7 cellular contexts compared by ENCODE assay signal in genomic region chr13:36919206-36919832, GRCh38. TPM values are rescaled to one million over a fixed set of nuclear protein-coding genes. Genes with fewer than 3 reads are reported as not detected.
DNase-seq lines count a peak whose midpoint lies in the region; ATAC-seq, FAIRE-seq and TF ChIP-seq lines count a peak whose summit lies in the region.

No MANE protein-coding gene starts in this region.

- POLR2A ChIA-PET in endothelial cell of umbilical vein (lab: Charles Lee), result interaction anchor here (0.6 kb wide), 1 partner anchor 593 kb away, joined by 3 read pairs; no protein-coding TSS in a partner anchor

- no peaks in the 10 kb centered on the region for H3K9me1 ChIP-seq in endothelial cell of umbilical vein (replicated peaks; ENCODE audit: control insufficient read depth, extremely low read depth, insufficient read depth, low read length)

- DNase-seq in GM13976 (ENCODE audit: low spot score) (peak; percentile 18), SHP77 (lab: John Stamatoyannopoulos, UW) (peak; percentile 52 to 58), endothelial cell of umbilical vein (ENCODE audit: low read depth, low spot score) (no peak), occipital lobe (lab: John Stamatoyannopoulos, UW) (no peak)

- TF ChIP-seq POLR2A in endothelial cell of umbilical vein (IDR thresholded peaks at IDR 0.05; ENCODE audit: low read depth, low read length), result no peak

- H4K20me1 ChIP-seq in endothelial cell of umbilical vein (replicated peaks; ENCODE audit: control insufficient read depth, extremely low read depth, insufficient read depth, low read length), result no peaks in the 10 kb centered on the region

- H3K27me3 ChIP-seq in endothelial cell of umbilical vein (ENCODE audit: control insufficient read depth in 2 of 2, insufficient read depth in 2 of 2, low read length in 2 of 2) (no peaks in the 10 kb centered on the region), mucosa of rectum (ENCODE audit: control insufficient read depth in 2 of 2, insufficient read depth in 2 of 2, low read length in 2 of 2) (peaks cover 0 to 4% of the 10 kb centered on the region in 2 donors)

- H3K4me1 ChIP-seq in endothelial cell of umbilical vein (ENCODE audit: control insufficient read depth, extremely low read depth, insufficient read depth, low read length) (peaks cover 11% of the 10 kb centered on the region), mucosa of rectum (ENCODE audit: control insufficient read depth in 2 of 2, insufficient read depth in 2 of 2, low read length in 2 of 2) (peaks cover 3 to 9% of the 10 kb centered on the region in 2 donors)

- in situ Hi-C loops in GM13976 (cut with MboI; ENCODE audit: low sequenced_read_pairs, unreplicated experiment), result no loop called here

- dilution Hi-C loops in endothelial cell of umbilical vein (cut with MboI; ENCODE audit: extremely low pct_ligation_motif_present, low sequenced_read_pairs), result no loop called here

- CTCF ChIA-PET in endothelial cell of umbilical vein (lab: Charles Lee), result interaction anchor here (0.7 to 1.4 kb wide), 5 partner anchors 21 to 61 kb away, joined by 3 to 8 read pairs (median 3); no protein-coding TSS in a partner anchor

- FAIRE-seq in endothelial cell of umbilical vein (lab: Jason Lieb, UNC), result peak; percentile 93

- BruUV-seq in endothelial cell of umbilical vein (replicated peaks; lab: Mats Ljungman, UMichigan), result no TSS peak

- H3K79me2 ChIP-seq in endothelial cell of umbilical vein (ENCODE audit: control insufficient read depth, insufficient read depth, low read length), result peaks cover 11% of the 10 kb centered on the region

- H3K9me3 ChIP-seq in endothelial cell of umbilical vein (replicated peaks; ENCODE audit: control insufficient read depth, insufficient read depth, low read length) (no peaks in the 10 kb centered on the region), mucosa of rectum (ENCODE audit: control insufficient read depth in 2 of 2, low read length in 2 of 2) (no peaks in the 10 kb centered on the region)

- intact Hi-C loops in endothelial cell of umbilical vein (cut with micrococcal nuclease), result loop anchor here (2.0 kb wide), 1 partner anchor 61 kb away; no protein-coding TSS in a partner anchor

- H3K4me3 ChIP-seq in endothelial cell of umbilical vein (replicated peaks in 1 of 3; ENCODE audit: insufficient read depth in 1 of 3, low read depth in 1 of 3, low read length in 3 of 3) (peak overlapping the region; percentile 82 to 97 (median 92)), mucosa of rectum (ENCODE audit: low read length in 2 of 2) (peak overlapping the region; percentile 72 to 75)

- TF ChIP-seq CTCF in GM13976 (IDR thresholded peaks at IDR 0.05; ENCODE audit: borderline replicate concordance, control extremely low read depth, extremely low read depth, insufficient read depth, missing control alignments) (no peak), endothelial cell of umbilical vein (IDR thresholded peaks at IDR 0.05; ENCODE audit: extremely low read depth in 1 of 2, insufficient read depth in 1 of 2, low read depth in 1 of 2, low read length in 2 of 2) (no peak)

- H3K27ac ChIP-seq in endothelial cell of umbilical vein (ENCODE audit: insufficient read depth, low read depth, low read length), result peak overlapping the region; percentile 69
- peak overlapping the region; percentile 28 to 38 for H3K27ac ChIP-seq in mucosa of rectum (ENCODE audit: low read depth in 2 of 2, low read length in 2 of 2)

- no peaks in the 10 kb centered on the region for H3K36me3 ChIP-seq in endothelial cell of umbilical vein (ENCODE audit: control insufficient read depth in 2 of 2, extremely low read depth in 1 of 2, insufficient read depth in 2 of 2, low read length in 2 of 2)
- no peaks in the 10 kb centered on the region for H3K36me3 ChIP-seq in mucosa of rectum (ENCODE audit: control insufficient read depth in 2 of 2, insufficient read depth in 2 of 2, low read length in 2 of 2)

- H3K4me2 ChIP-seq in endothelial cell of umbilical vein (ENCODE audit: insufficient read depth, low read length), result peak overlapping the region; percentile 88

- H2AFZ ChIP-seq in endothelial cell of umbilical vein (ENCODE audit: low read depth, low read length), result peak overlapping the region; percentile 72

- H3K9ac ChIP-seq in endothelial cell of umbilical vein (replicated peaks; ENCODE audit: extremely low read depth, insufficient read depth, low read length), result peak overlapping the region; percentile 89
- peak overlapping the region; percentile 56 to 58 for H3K9ac ChIP-seq in mucosa of rectum (ENCODE audit: low read depth in 1 of 2, low read length in 2 of 2)

- ATAC-seq in HG03159 (IDR thresholded peaks at IDR 0.05; ENCODE audit: unreplicated experiment) (peak; percentile 26), GM21619 (IDR thresholded peaks at IDR 0.05; ENCODE audit: unreplicated experiment) (no peak)

TF ChIP-seq in endothelial cell of umbilical vein, 7 proteins besides CTCF, POLR2A, EP300 and RAD21:
- no peak for TF ChIP-seq JUN (IDR thresholded peaks at IDR 0.05; ENCODE audit: borderline replicate concordance, insufficient read depth, insufficient read length, low read depth)
- no peak for TF ChIP-seq POLR2AphosphoS5 (IDR thresholded peaks at IDR 0.05; ENCODE audit: insufficient read depth, low read depth, low read length)
- TF ChIP-seq, protein P1, sequence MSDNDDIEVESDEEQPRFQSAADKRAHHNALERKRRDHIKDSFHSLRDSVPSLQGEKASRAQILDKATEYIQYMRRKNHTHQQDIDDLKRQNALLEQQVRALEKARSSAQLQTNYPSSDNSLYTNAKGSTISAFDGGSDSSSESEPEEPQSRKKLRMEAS (IDR thresholded peaks at IDR 0.05; ENCODE audit: insufficient read depth, insufficient read length), result no peak
- TF ChIP-seq FOS (IDR thresholded peaks at IDR 0.05; ENCODE audit: borderline replicate concordance, insufficient read depth, low read length), result no peak
- no peak for TF ChIP-seq MYC (IDR thresholded peaks at IDR 0.05; ENCODE audit: low read depth, low read length)
- TF ChIP-seq EZH2 (IDR thresholded peaks at IDR 0.05; ENCODE audit: borderline replicate concordance, low read depth, low read length, severe bottlenecking), result no peak
- TF ChIP-seq GATA2 (IDR thresholded peaks at IDR 0.05; ENCODE audit: insufficient read depth, insufficient read length, low read depth, low read length), result no peak
TF ChIP-seq in endothelial cell of umbilical vein: peak in this region for 0.

RNA-seq across cellular contexts. Expression of gene SMAD9, which starts 0.7 kb away (rescaled TPM):
- total RNA-seq in endothelial cell of umbilical vein (4.2 and 4.5 TPM in 2 replicates), occipital lobe (20.1 TPM)
- polyA plus RNA-seq in endothelial cell of umbilical vein, result 1.9 and 2.2 TPM in 2 replicates
- polyA plus RNA-seq in endothelial cell of umbilical vein (2011; cell fraction: cytosol; rRNA removed), result 2.3 and 2.5 TPM in 2 replicates
- polyA plus RNA-seq in endothelial cell of umbilical vein (2011; cell fraction: nucleus; rRNA removed), result 4.4 and 4.6 TPM in 2 replicates
- polyA plus RNA-seq in endothelial cell of umbilical vein (2012), result 6.0 and 6.6 TPM in 2 replicates
- polyA minus RNA-seq in endothelial cell of umbilical vein, result 4.0 and 4.9 TPM in 2 replicates
- not detected for polyA minus RNA-seq in endothelial cell of umbilical vein (2011; cell fraction: cytosol; rRNA and poly(A)+ RNA removed)
- polyA minus RNA-seq in endothelial cell of umbilical vein (2011; cell fraction: nucleus; rRNA and poly(A)+ RNA removed), result 3.7 and 4.1 TPM in 2 replicates

Comparison
In these comparisons a context has a peak if more than half of its experiments do, and no peak if none do; other contexts are left out.
1. DNase-seq: peak in GM13976 (single experiment) and SHP77 (2 of 2); none in endothelial cell of umbilical vein (single experiment) and occipital lobe (single experiment).